ENCODE assay signal across 19 cellular contexts in genomic region chr11:32704775-32705174, GRCh38.
A peak's percentile ranks its signal among the peaks of the same experiment; 100 is the strongest.
DNase-seq lines count a peak whose midpoint lies in the region; ATAC-seq, FAIRE-seq and TF ChIP-seq lines count a peak whose summit lies in the region.
"Had no signal": no experiment of that assay in that cellular context is flagged by ENCODE, and none has a peak within 500 bp of the region (broad histone marks: within the 10 kb centered on the region; RNA-seq: fewer than 3 reads in every experiment).

No MANE protein-coding gene starts in this region.

- H4K91ac ChIP-seq in H1 (replicated peaks; ENCODE audit: insufficient read length, low read length) (no peak overlapping the region), neuronal stem cell (ENCODE audit: low read depth, low read length, poor library complexity) (no peak overlapping the region)

- H3K9ac ChIP-seq in H1 (replicated peaks in 1 of 4; ENCODE audit: extremely low read depth in 1 of 4, low read depth in 3 of 4, low read length in 3 of 4) (no peak overlapping the region), neuronal stem cell (ENCODE audit: low read depth, low read length, poor library complexity) (no peak overlapping the region)
- H3K9ac ChIP-seq: BLaER1, GM23248 had no signal

- no peaks in the 10 kb centered on the region for H3K23me2 ChIP-seq in H1 (ENCODE audit: low read depth, low read length)

- no peak overlapping the region for H3K18ac ChIP-seq in H1 (ENCODE audit: extremely low read depth, low read length)
- H3K18ac ChIP-seq in neuronal stem cell (ENCODE audit: low read length), result no peak overlapping the region

- TF ChIP-seq RAD21 in H1 (IDR thresholded peaks at IDR 0.05 in 1 of 2, conservative IDR thresholded peaks at IDR 0.05 in 1 of 2; ENCODE audit: low read depth in 2 of 2, low read length in 2 of 2), result no peak

- H2BK5ac ChIP-seq in H1 (ENCODE audit: low read depth, low read length), result no peak overlapping the region
- no peak overlapping the region for H2BK5ac ChIP-seq in neuronal stem cell (ENCODE audit: low read length)

- DNase-seq in DMS53 (lab: John Stamatoyannopoulos, UW), result peak; percentile 4
- no peak for DNase-seq in DMS53 treated with DMSO at 0.1 percent for 48 hours (lab: John Stamatoyannopoulos, UW; ENCODE audit: unreplicated experiment)
- no peak for DNase-seq in H1 (ENCODE audit: low read depth in 1 of 2, low spot score in 2 of 2)
- DNase-seq in neuronal stem cell (ENCODE audit: low spot score), result no peak
- DNase-seq in GM12891 (ENCODE audit: insufficient read length, low spot score), result no peak
- no peak for DNase-seq in NCI-H1694 treated with DMSO at 0.1 percent for 48 hours (lab: John Stamatoyannopoulos, UW)
- DNase-seq: 8988T; CD4-positive, alpha-beta memory T cell; DMS79 treated with DMSO at 0.1 percent for 48 hours; GF-D8; GM23248; HCEC 1CT; HFFc6; IMR-90; KBM-7 had no signal

- H4K5ac ChIP-seq in H1 (ENCODE audit: insufficient read length, low read depth, low read length), result no peak overlapping the region

- H3K27me3 ChIP-seq in H1 (replicated peaks in 1 of 4; ENCODE audit: control insufficient read depth in 3 of 4, extremely low read depth in 1 of 4, insufficient read depth in 3 of 4, low read length in 3 of 4) (no peaks in the 10 kb centered on the region), neuronal stem cell (ENCODE audit: control insufficient read depth in 3 of 3, insufficient read depth in 3 of 3, low read depth in 1 of 3, low read length in 3 of 3) (no peaks in the 10 kb centered on the region)
- H3K27me3 ChIP-seq: BLaER1 had no signal

- H2BK15ac ChIP-seq in H1 (ENCODE audit: low read length) (no peak overlapping the region), neuronal stem cell (ENCODE audit: low read length) (no peak overlapping the region)

- H2BK120ac ChIP-seq in H1 (replicated peaks; ENCODE audit: low read depth, low read length), result no peak overlapping the region
- H2BK120ac ChIP-seq in neuronal stem cell (ENCODE audit: low read depth, low read length), result no peak overlapping the region

- POLR2A ChIA-PET in H1 (lab: Charles Lee; ENCODE audit: partially characterized antibody), result no interaction called here

- no peak for TF ChIP-seq EP300 in H1 (IDR thresholded peaks at IDR 0.05; ENCODE audit: borderline replicate concordance in 1 of 2, low read depth in 2 of 2, low read length in 2 of 2)

- H3K79me2 ChIP-seq in H1 (ENCODE audit: control insufficient read depth in 1 of 2, insufficient read depth in 2 of 2, low read length in 2 of 2), result no peaks in the 10 kb centered on the region

- H2BK12ac ChIP-seq in H1 (ENCODE audit: low read depth, low read length) (no peak overlapping the region), neuronal stem cell (ENCODE audit: low read length) (no peak overlapping the region)

- H3K4me2 ChIP-seq in H1 (ENCODE audit: insufficient read depth in 1 of 2, low read depth in 2 of 2, low read length in 2 of 2) (no peak overlapping the region), neuronal stem cell (ENCODE audit: insufficient read depth, low read length, poor library complexity, severe bottlenecking) (no peak overlapping the region)
- H3K4me2 ChIP-seq: BLaER1 had no signal

- H3K9me3 ChIP-seq in H1 (ENCODE audit: insufficient read depth in 2 of 2, low read depth in 1 of 2, low read length in 1 of 2) (no peaks in the 10 kb centered on the region), neuronal stem cell (replicated peaks in 1 of 2; ENCODE audit: control insufficient read depth in 2 of 2, insufficient read depth in 1 of 2, low read depth in 1 of 2, low read length in 2 of 2) (peaks cover 0 to 4% of the 10 kb centered on the region in 2 donors)

- H3K23ac ChIP-seq in H1 (ENCODE audit: insufficient read length) (no peak overlapping the region), neuronal stem cell (ENCODE audit: low read depth, low read length, poor library complexity) (no peak overlapping the region)

- no peak for TF ChIP-seq POLR2A in H1 (IDR thresholded peaks at IDR 0.05; ENCODE audit: control extremely low read depth in 1 of 2, low read depth in 2 of 2, low read length in 2 of 2)
- TF ChIP-seq POLR2A in GM12891 (IDR thresholded peaks at IDR 0.05; ENCODE audit: low read depth, low read length), result no peak

- CTCF ChIA-PET in H1 (lab: Charles Lee; ENCODE audit: partially characterized antibody), result interaction anchor here (0.6 to 2.8 kb wide), 4 partner anchors 10 to 89 kb away, joined by 3 to 13 read pairs (median 4); no protein-coding TSS in a partner anchor

- H2AFZ ChIP-seq in H1 (ENCODE audit: low read length), result peak overlapping the region; percentile 45; the same call in 1 of the 2 replicates
- no peak overlapping the region for H2AFZ ChIP-seq in neuronal stem cell (ENCODE audit: low read length)
- H2AFZ ChIP-seq: GM23248 had no signal

- no peak for ATAC-seq in GM18861 (IDR thresholded peaks at IDR 0.05; ENCODE audit: unreplicated experiment)

- no peaks in the 10 kb centered on the region for H3K79me1 ChIP-seq in H1 (ENCODE audit: low read depth, low read length)
- peaks cover 2% of the 10 kb centered on the region for H3K79me1 ChIP-seq in neuronal stem cell (ENCODE audit: low read depth, low read length)

- H2BK20ac ChIP-seq in H1 (ENCODE audit: low read length), result no peak overlapping the region

- 96% methylated on average over 5 of the region's 5 CpGs; no CpG with 5 or more reads in 1 of the 2 experiments for WGBS in H1 (ENCODE audit: extremely low coverage in 1 of 2, insufficient coverage in 1 of 2, insufficient read length in 1 of 2, insufficient replicate concordance in 2 of 2, low coverage in 1 of 2, low lambda C conversion rate in 2 of 2, missing lambda C conversion rate in 1 of 2), 2 experiments
- whole genome bisulfite sequencing in neuronal stem cell (ENCODE audit: extremely low coverage in 2 of 2, insufficient read length in 2 of 2, insufficient replicate concordance in 1 of 2), 2 donors, result no CpG with 5 or more reads among the region's 5 CpGs

- H3K14ac ChIP-seq in H1 (ENCODE audit: insufficient read length) (no peak overlapping the region), neuronal stem cell (ENCODE audit: low read length) (peak overlapping the region; percentile 12)

- no peaks in the 10 kb centered on the region for H4K20me1 ChIP-seq in H1 (replicated peaks in 1 of 2; ENCODE audit: control insufficient read depth in 1 of 2, insufficient read depth in 2 of 2, low read length in 2 of 2)
- H4K20me1 ChIP-seq: BLaER1 had no signal

- H3K4me3 ChIP-seq in H1 (ENCODE audit: extremely low read depth in 1 of 4, insufficient read depth in 2 of 4, low read depth in 3 of 4, low read length in 4 of 4) (no peak overlapping the region), neuronal stem cell (ENCODE audit: low read length in 2 of 2) (no peak overlapping the region)
- H3K4me3 ChIP-seq: BLaER1, GM23248 had no signal

- FAIRE-seq in H1 (lab: Jason Lieb, UNC) (no peak), GM12891 (lab: Jason Lieb, UNC) (no peak)
- FAIRE-seq: GM19239, H54 had no signal

- no peak overlapping the region for H3K56ac ChIP-seq in H1 (replicated peaks; ENCODE audit: insufficient read length, low read depth, low read length)

- H3K27ac ChIP-seq in H1 (ENCODE audit: low read depth, low read length), result no peak overlapping the region
- H3K27ac ChIP-seq in neuronal stem cell (replicated peaks; ENCODE audit: low read length), result no peak overlapping the region
- H3K27ac ChIP-seq: BLaER1, GM23248 had no signal

- peaks cover 0 to 2% (median 0%) of the 10 kb centered on the region in 4 experiments; a peak in 2 of 7 replicates for H3K4me1 ChIP-seq in H1 (replicated peaks in 1 of 4; ENCODE audit: control insufficient read depth in 3 of 4, insufficient read depth in 4 of 4, low read length in 3 of 4)
- no peaks in the 10 kb centered on the region for H3K4me1 ChIP-seq in neuronal stem cell (ENCODE audit: control insufficient read depth in 2 of 2, insufficient read depth in 1 of 2, low read depth in 1 of 2, low read length in 2 of 2)
- H3K4me1 ChIP-seq: BLaER1 had no signal

- H3K4ac ChIP-seq in H1 (replicated peaks; ENCODE audit: insufficient read length, low read depth, low read length) (no peak overlapping the region), neuronal stem cell (ENCODE audit: low read length) (no peak overlapping the region)

- H4K8ac ChIP-seq in H1 (ENCODE audit: extremely low read depth, insufficient read depth, low read length) (no peak overlapping the region), neuronal stem cell (ENCODE audit: low read depth, low read length) (no peak overlapping the region)

- H3K36me3 ChIP-seq in H1 (ENCODE audit: control insufficient read depth in 2 of 4, insufficient read depth in 4 of 4, low read length in 3 of 4) (no peaks in the 10 kb centered on the region), neuronal stem cell (replicated peaks in 1 of 2; ENCODE audit: control insufficient read depth in 2 of 2, insufficient read depth in 2 of 2, low read length in 2 of 2) (no peaks in the 10 kb centered on the region)

- H2AK5ac ChIP-seq in H1 (ENCODE audit: low read depth, low read length) (0 out of 2 replicates have a peak overlapping the region, but pooled peaks have one; percentile 3), neuronal stem cell (ENCODE audit: low read depth, low read length) (no peak overlapping the region)

- no peak for TF ChIP-seq CTCF in H1 (IDR thresholded peaks at IDR 0.05; ENCODE audit: control extremely low read depth in 1 of 3, insufficient read depth in 1 of 3, low read depth in 1 of 3, low read length in 3 of 3)

TF ChIP-seq in H1, 55 proteins besides CTCF, POLR2A, EP300 and RAD21 (continues in another document):
- no peak for TF ChIP-seq CEBPB (IDR thresholded peaks at IDR 0.05; ENCODE audit: low read depth, low read length)
- no peak for TF ChIP-seq ZNF274 (IDR thresholded peaks at IDR 0.05; ENCODE audit: borderline replicate concordance, extremely low read depth, low read length)
- TF ChIP-seq POU5F1 (IDR thresholded peaks at IDR 0.05; ENCODE audit: low read depth, low read length), result no peak
- TF ChIP-seq SUZ12 (IDR thresholded peaks at IDR 0.05; ENCODE audit: low read length), result no peak
- TF ChIP-seq RBBP5 (IDR thresholded peaks at IDR 0.05; ENCODE audit: borderline replicate concordance, low read depth, low read length), result no peak
- TF ChIP-seq BRCA1 (IDR thresholded peaks at IDR 0.05; ENCODE audit: low read depth, low read length), result no peak
- no peak for TF ChIP-seq SAP30 (IDR thresholded peaks at IDR 0.05; ENCODE audit: insufficient read depth, insufficient replicate concordance, low read length)

TF ChIP-seq in GM12891, 5 proteins besides CTCF, POLR2A, EP300 and RAD21:
- no peak for TF ChIP-seq POLR2AphosphoS5 (IDR thresholded peaks at IDR 0.05; ENCODE audit: low read depth, low read length)
- no peak for TF ChIP-seq TAF1 (IDR thresholded peaks at IDR 0.05; ENCODE audit: low read depth, low read length)
- no peak for TF ChIP-seq SPI1 (IDR thresholded peaks at IDR 0.05; ENCODE audit: low read depth, low read length)
